In genomic region chr3:172268425-172268824, GRCh38 we compare ENCODE assay signal across 17 cellular contexts.
DNase-seq lines count a peak whose midpoint lies in the region; ATAC-seq, FAIRE-seq and TF ChIP-seq lines count a peak whose summit lies in the region.
"Had no signal": no experiment of that assay in that cellular context is flagged by ENCODE, and none has a peak within 500 bp of the region (broad histone marks: within the 10 kb centered on the region; RNA-seq: fewer than 3 reads in every experiment).

No MANE protein-coding gene starts in this region.

- no peaks in the 10 kb centered on the region for H3K9me2 ChIP-seq in GM23248 (ENCODE audit: insufficient read depth)

- no peak for TF ChIP-seq EP300 in K562 (IDR thresholded peaks at IDR 0.05; ENCODE audit: low read length)

- 68 to 70% methylated on average over 3 of the region's 3 CpGs for WGBS in GM23248 (ENCODE audit: low coverage in 1 of 2, low lambda C conversion rate in 2 of 2, missing lambda C conversion rate in 2 of 2), 2 experiments
- 67% methylated on average over 3 of the region's 3 CpGs for WGBS in K562 (ENCODE audit: insufficient coverage, low coverage, missing lambda C conversion rate)

- peak; percentile 67 for FAIRE-seq in K562 (lab: Jason Lieb, UNC)
- FAIRE-seq: GM19239, H1 had no signal

- H3K27me3 Mint-ChIP-seq in activated T-cell treated with anti-CD3 and anti-CD28 coated beads, Interleukin-2, amount 50 U/mL, for 72 hours (ENCODE audit: low read depth) = no peaks in the 10 kb centered on the region
- H3K27me3 Mint-ChIP-seq in activated T-cell treated with anti-CD3 and anti-CD28 coated beads, Interleukin-2, amount 50 U/mL, for 24 hours = no peaks in the 10 kb centered on the region
- H3K27me3 Mint-ChIP-seq in osteocyte (ENCODE audit: unreplicated experiment) = no peaks in the 10 kb centered on the region
- H3K27me3 Mint-ChIP-seq: CD8-positive, alpha-beta memory T cell had no signal

- H3K27ac ChIP-seq in GM23248 (peak overlapping the region; percentile 58), K562 (ENCODE audit: extremely low read depth, low read depth, low read length) (no peak overlapping the region)
- H3K27ac ChIP-seq: 22Rv1 had no signal

- peaks cover 0 to 1% of the 10 kb centered on the region in 2 donors for H3K9me3 Mint-ChIP-seq in activated T-cell treated with anti-CD3 and anti-CD28 coated beads, Interleukin-2, amount 50 U/mL, for 72 hours
- no peaks in the 10 kb centered on the region for H3K9me3 Mint-ChIP-seq in activated T-cell treated with anti-CD3 and anti-CD28 coated beads, Interleukin-2, amount 50 U/mL, for 24 hours
- no peaks in the 10 kb centered on the region for H3K9me3 Mint-ChIP-seq in osteocyte (ENCODE audit: unreplicated experiment)
- H3K9me3 Mint-ChIP-seq: CD14-positive monocyte; CD8-positive, alpha-beta memory T cell had no signal

- H3F3A ChIP-seq in GM23248 (ENCODE audit: insufficient read depth) = peaks cover 28% of the 10 kb centered on the region

- no peak for TF ChIP-seq POLR2A in K562 (conservative IDR thresholded peaks at IDR 0.05)

- H3K9me3 ChIP-seq in GM23248 (ENCODE audit: low read depth) = no peaks in the 10 kb centered on the region
- H3K9me3 ChIP-seq in K562 (replicated peaks; ENCODE audit: control insufficient read depth, insufficient read depth, low read depth, low read length) = no peaks in the 10 kb centered on the region
- H3K9me3 ChIP-seq: Caco-2, HAP-1 had no signal

- H3K4me3 Mint-ChIP-seq in activated T-cell treated with anti-CD3 and anti-CD28 coated beads, Interleukin-2, amount 50 U/mL, for 72 hours = no peak overlapping the region
- no peak overlapping the region for H3K4me3 Mint-ChIP-seq in activated T-cell treated with anti-CD3 and anti-CD28 coated beads, Interleukin-2, amount 50 U/mL, for 24 hours
- H3K4me3 Mint-ChIP-seq in osteocyte (ENCODE audit: unreplicated experiment) = no peak overlapping the region
- H3K4me3 Mint-ChIP-seq: CD14-positive monocyte; CD8-positive, alpha-beta memory T cell had no signal

- H3K9me1 ChIP-seq in K562 (ENCODE audit: control insufficient read depth, insufficient read depth, low read length) = no peaks in the 10 kb centered on the region

- peak overlapping the region; percentile 2 for H3K27ac Mint-ChIP-seq in activated T-cell treated with anti-CD3 and anti-CD28 coated beads, Interleukin-2, amount 50 U/mL, for 72 hours
- H3K27ac Mint-ChIP-seq in activated T-cell treated with anti-CD3 and anti-CD28 coated beads, Interleukin-2, amount 50 U/mL, for 24 hours = no peak overlapping the region
- H3K27ac Mint-ChIP-seq in osteocyte (ENCODE audit: unreplicated experiment) = peak overlapping the region; percentile 25
- H3K27ac Mint-ChIP-seq: CD8-positive, alpha-beta memory T cell had no signal

- TF ChIP-seq CTCF in K562 (IDR thresholded peaks at IDR 0.05 in 2 of 3, conservative IDR thresholded peaks at IDR 0.05 in 1 of 3; ENCODE audit: insufficient read depth in 2 of 3, low read depth in 1 of 3, low read length in 3 of 3) (no peak), osteocyte (IDR thresholded peaks at IDR 0.05) (no peak)

- H3K4me3 ChIP-seq in GM23248 = no peak overlapping the region
- no peak overlapping the region for H3K4me3 ChIP-seq in K562
- H3K4me3 ChIP-seq: HAP-1 had no signal

- H3K36me3 ChIP-seq in GM23248 (ENCODE audit: low read depth) (peaks cover 32% of the 10 kb centered on the region; the same call in 1 of the 2 replicates), K562 (ENCODE audit: control insufficient read depth, insufficient read depth, low read length) (peaks cover 32% of the 10 kb centered on the region; the same call in 2 of the 3 replicates)
- H3K36me3 ChIP-seq: HAP-1 had no signal

- H2AFZ ChIP-seq in GM23248 (no peak overlapping the region), K562 (ENCODE audit: low read depth, low read length) (no peak overlapping the region)

- CTCF ChIA-PET in K562 (lab: Yijun Ruan, JAX; ENCODE audit: low intra/inter-chr PET ratio) = no interaction called here

- H3K4me2 ChIP-seq in GM23248 (ENCODE audit: unreplicated experiment) = no peak overlapping the region
- no peak overlapping the region for H3K4me2 ChIP-seq in K562 (ENCODE audit: insufficient read depth, low read length)

- no peaks in the 10 kb centered on the region for H3K4me1 Mint-ChIP-seq in activated T-cell treated with anti-CD3 and anti-CD28 coated beads, Interleukin-2, amount 50 U/mL, for 72 hours (ENCODE audit: low read depth)
- H3K4me1 Mint-ChIP-seq in activated T-cell treated with anti-CD3 and anti-CD28 coated beads, Interleukin-2, amount 50 U/mL, for 24 hours (ENCODE audit: low read depth) = no peaks in the 10 kb centered on the region
- H3K4me1 Mint-ChIP-seq in osteocyte (ENCODE audit: unreplicated experiment) = peaks cover 16% of the 10 kb centered on the region
- H3K4me1 Mint-ChIP-seq: CD8-positive, alpha-beta memory T cell had no signal

- POLR2A ChIA-PET in K562 (lab: Yijun Ruan, JAX) = interaction anchor here (0.6 kb wide), 1 partner anchor 8 kb away, joined by 3 read pairs; no protein-coding TSS in a partner anchor

- no peak for DNase-seq in activated T-cell treated with anti-CD3 and anti-CD28 coated beads, Interleukin-2, amount 50 U/mL, for 72 hours
- no peak for DNase-seq in activated T-cell treated with anti-CD3 and anti-CD28 coated beads, Interleukin-2, amount 50 U/mL, for 24 hours
- DNase-seq in GM23248 (no peak), K562 (ENCODE audit: extremely low read depth in 1 of 4, low spot score in 3 of 4) (no peak), osteocyte (ENCODE audit: extremely low spot score, unreplicated experiment) (no peak), head of caudate nucleus (no peak), NCI-H2029 (lab: John Stamatoyannopoulos, UW) (no peak)
- DNase-seq: Caco-2; CD8-positive, alpha-beta memory T cell; DND-41; GDM1 had no signal

- H4K20me1 ChIP-seq in GM23248 (ENCODE audit: insufficient read depth) = no peaks in the 10 kb centered on the region
- H4K20me1 ChIP-seq in K562 (replicated peaks; ENCODE audit: control insufficient read depth, insufficient read depth, low read length) = no peaks in the 10 kb centered on the region

- H3K4me1 ChIP-seq in GM23248 (ENCODE audit: insufficient read depth) (peaks cover 26% of the 10 kb centered on the region), K562 (replicated peaks in 1 of 2; ENCODE audit: control insufficient read depth in 2 of 2, insufficient read depth in 2 of 2, low read length in 2 of 2) (no peaks in the 10 kb centered on the region)
- H3K4me1 ChIP-seq: Caco-2 had no signal

- intact Hi-C loops in K562 (cut with micrococcal nuclease) (no loop called here), head of caudate nucleus (cut with DNase I) (no loop called here)

- no peak for TF ChIP-seq RAD21 in K562 (CRISPR knock-in tag; conservative IDR thresholded peaks at IDR 0.05 in 1 of 2, IDR thresholded peaks at IDR 0.05 in 1 of 2)

- in situ Hi-C loops in GM23248 (cut with MboI) = no loop called here
- in situ Hi-C loops in K562 (cut with MboI) = no loop called here

- no peaks in the 10 kb centered on the region for H3K27me3 ChIP-seq in GM23248 (replicated peaks; ENCODE audit: insufficient read depth)
- H3K27me3 ChIP-seq in K562 (ENCODE audit: control insufficient read depth in 2 of 2, insufficient read depth in 2 of 2, low read length in 2 of 2) = no peaks in the 10 kb centered on the region

- no peaks in the 10 kb centered on the region for H3K36me3 Mint-ChIP-seq in activated T-cell treated with anti-CD3 and anti-CD28 coated beads, Interleukin-2, amount 50 U/mL, for 72 hours (ENCODE audit: insufficient read depth in 2 of 2)
- H3K36me3 Mint-ChIP-seq in activated T-cell treated with anti-CD3 and anti-CD28 coated beads, Interleukin-2, amount 50 U/mL, for 24 hours (ENCODE audit: low read depth) = peaks cover 23% of the 10 kb centered on the region
- H3K36me3 Mint-ChIP-seq in osteocyte (ENCODE audit: unreplicated experiment) = peaks cover 44% of the 10 kb centered on the region

- BruUV-seq in K562 (replicated peaks; lab: Mats Ljungman, UMichigan) = no TSS peak

- ATAC-seq in activated T-cell treated with anti-CD3 and anti-CD28 coated beads, Interleukin-2, amount 50 U/mL, for 72 hours (replicated peaks in 1 of 2) = no peak
- ATAC-seq in K562 (no peak), HG03439 (IDR thresholded peaks at IDR 0.05; ENCODE audit: unreplicated experiment) (no peak)

- H3K9ac ChIP-seq in GM23248 = no peak overlapping the region
- no peak overlapping the region for H3K9ac ChIP-seq in K562 (ENCODE audit: insufficient read depth in 1 of 2, low read depth in 2 of 2, low read length in 2 of 2)

- H3K79me2 ChIP-seq in GM23248 (ENCODE audit: insufficient read depth) (peaks cover 100% of the 10 kb centered on the region), K562 (ENCODE audit: control insufficient read depth, insufficient read depth, low read length) (no peaks in the 10 kb centered on the region)

TF ChIP-seq in K562, 482 proteins besides CTCF, POLR2A, EP300 and RAD21 (continues in another document):
- TF ChIP-seq CREBBP (IDR thresholded peaks at IDR 0.05; ENCODE audit: low read depth, low read length) = no peak
- TF ChIP-seq ATF3 (IDR thresholded peaks at IDR 0.05) = no peak
- TF ChIP-seq ATF3 (CRISPR knock-in tag; conservative IDR thresholded peaks at IDR 0.05) = no peak
- no peak for TF ChIP-seq CAMTA2 (CRISPR knock-in tag; conservative IDR thresholded peaks at IDR 0.05)
- no peak for TF ChIP-seq MBD2 (IDR thresholded peaks at IDR 0.05; ENCODE audit: borderline replicate concordance, low read depth)
- TF ChIP-seq ZNF23 (CRISPR knock-in tag; IDR thresholded peaks at IDR 0.05) = no peak
- no peak for TF ChIP-seq TEAD4 (IDR thresholded peaks at IDR 0.05; ENCODE audit: low read length)
- no peak for TF ChIP-seq TEAD4 (CRISPR knock-in tag; IDR thresholded peaks at IDR 0.05; ENCODE audit: borderline replicate concordance)
- TF ChIP-seq FUS (optimal IDR thresholded peaks at IDR 0.05; ENCODE audit: low read depth, low read length) = no peak
- TF ChIP-seq ZNF174 (CRISPR knock-in tag; IDR thresholded peaks at IDR 0.05) = no peak
